In genomic region chr21:38269567-38269917, GRCh38 we compare ENCODE assay signal across 11 cellular contexts. TPM values are rescaled to one million over a fixed set of nuclear protein-coding genes. Genes with fewer than 3 reads are reported as not detected.
A peak's percentile ranks its signal among the peaks of the same experiment; 100 is the strongest.
DNase-seq lines count a peak whose midpoint lies in the region; ATAC-seq and TF ChIP-seq lines count a peak whose summit lies in the region.
"Had no signal": no experiment of that assay in that cellular context is flagged by ENCODE, and none has a peak within 500 bp of the region (broad histone marks: within the 10 kb centered on the region; RNA-seq: fewer than 3 reads in every experiment).

No MANE protein-coding gene starts in this region.

- no peaks in the 10 kb centered on the region for H4K20me1 ChIP-seq in GM23338 (replicated peaks; ENCODE audit: insufficient read depth)

- no peak overlapping the region for H3K4me2 ChIP-seq in GM23338

- no peaks in the 10 kb centered on the region for H3K9me2 ChIP-seq in GM23338 (ENCODE audit: insufficient read depth)

- no peak overlapping the region for H3K27ac Mint-ChIP-seq in GM23338
- H3K27ac Mint-ChIP-seq: activated naive CD8-positive, alpha-beta T cell had no signal

- H3K27me3 Mint-ChIP-seq in GM23338 (ENCODE audit: insufficient read depth, low read depth, poor library complexity), result peaks cover 3% of the 10 kb centered on the region

- intact Hi-C loops in left colon (cut with DNase I, micrococcal nuclease), result no loop called here

- no peak overlapping the region; the same call in none of the 2 replicates for H2AFZ ChIP-seq in GM23338

- DNase-seq in GM23338 (ENCODE audit: low spot score) (peak; percentile 11), renal cortical epithelial cell (ENCODE audit: low read depth) (peak; percentile 60), NCI-H2029 (lab: John Stamatoyannopoulos, UW) (no peak), left colon (no peak)
- DNase-seq: NCI-H2171 treated with DMSO at 0.1 percent for 48 hours, T-helper 9 cell had no signal

- H3K27ac ChIP-seq in GM23338 (ENCODE audit: low read depth), result no peak overlapping the region

- TF ChIP-seq CTCF in GM23338 (conservative IDR thresholded peaks at IDR 0.05; ENCODE audit: low read depth in 2 of 2), result no peak

- H3K36me3 Mint-ChIP-seq in GM23338 (ENCODE audit: low read depth), result no peaks in the 10 kb centered on the region
- H3K36me3 Mint-ChIP-seq: activated naive CD8-positive, alpha-beta T cell had no signal

- no peaks in the 10 kb centered on the region for H3K79me2 ChIP-seq in GM23338 (replicated peaks; ENCODE audit: insufficient read depth)

- no peaks in the 10 kb centered on the region for H3F3A ChIP-seq in GM23338 (replicated peaks; ENCODE audit: low read depth)

- H3K4me3 ChIP-seq in GM23338, result no peak overlapping the region
- H3K4me3 ChIP-seq: vagina had no signal

- H3K4me1 ChIP-seq in GM23338 (ENCODE audit: insufficient read depth), result peaks cover 4% of the 10 kb centered on the region; the same call in 1 of the 2 replicates

- H3K4me3 Mint-ChIP-seq in GM23338, result no peak overlapping the region
- H3K4me3 Mint-ChIP-seq: activated naive CD8-positive, alpha-beta T cell had no signal

- H3K4me1 Mint-ChIP-seq in GM23338, result peaks cover 6% of the 10 kb centered on the region; the same call in 2 of the 3 replicates

- peak; percentile 86 for ATAC-seq in GM19023 (IDR thresholded peaks at IDR 0.05; ENCODE audit: unreplicated experiment)
- ATAC-seq in GM23338, result peak; percentile 55; the same call in 2 of the 3 replicates
- peak; percentile 73 for ATAC-seq in HG03565 (IDR thresholded peaks at IDR 0.05; ENCODE audit: unreplicated experiment)
- no peak for ATAC-seq in HG02970 (IDR thresholded peaks at IDR 0.05; ENCODE audit: low FRiP score, unreplicated experiment)
- no peak for ATAC-seq in left colon

- H3K9me3 Mint-ChIP-seq in GM23338, result no peaks in the 10 kb centered on the region

- H3K27me3 ChIP-seq in GM23338 (ENCODE audit: insufficient read depth), result no peaks in the 10 kb centered on the region
- H3K27me3 ChIP-seq: vagina had no signal

- no peaks in the 10 kb centered on the region for H3K36me3 ChIP-seq in GM23338 (ENCODE audit: insufficient read depth)
- H3K36me3 ChIP-seq: vagina had no signal

TF ChIP-seq in GM23338, 12 proteins besides CTCF, POLR2A, EP300 and RAD21:
- no peak for TF ChIP-seq NANOG (IDR thresholded peaks at IDR 0.05; ENCODE audit: borderline replicate concordance)
- no peak for TF ChIP-seq STAT1 (IDR thresholded peaks at IDR 0.05; ENCODE audit: unreplicated experiment)
- no peak for TF ChIP-seq REST (IDR thresholded peaks at IDR 0.05; ENCODE audit: unreplicated experiment)
- no peak for TF ChIP-seq ZNF462 (CRISPR knock-in tag; IDR thresholded peaks at IDR 0.05)
- TF ChIP-seq CREB1 (CRISPR knock-in tag; IDR thresholded peaks at IDR 0.05; ENCODE audit: low read depth), result no peak
- TF ChIP-seq ZNF331 (CRISPR knock-in tag; IDR thresholded peaks at IDR 0.05; ENCODE audit: low read depth), result no peak
- TF ChIP-seq EZH2 (IDR thresholded peaks at IDR 0.05; ENCODE audit: low read depth, unreplicated experiment), result no peak

RNA-seq across cellular contexts. Expression of gene KCNJ15, which starts 12.8 kb away (rescaled TPM):
- total RNA-seq in GM23338 (2014; rRNA removed; shearing (Covaris generic)), result not detected in 2 replicates
- polyA plus RNA-seq in GM23338 (2016; fragmentation: Nextera tagmentation; extraction: Ambion mirVana), result not detected in 2 replicates
- total RNA-seq in renal cortical epithelial cell, result 172 and 319 TPM in 2 replicates
- total RNA-seq in left colon, result under 1 TPM in 1 of 2 donors, not detected in 1; 0.21 TPM

Comparison
In these comparisons a context has a peak if more than half of its experiments do, and no peak if none do; other contexts are left out.
1. ATAC-seq: peak in GM19023 (single experiment), GM23338 (single experiment) and HG03565 (single experiment); none in HG02970 (single experiment) and left colon (single experiment).
2. DNase-seq: peak in GM23338 (single experiment) and renal cortical epithelial cell (single experiment); none in NCI-H2029 (single experiment) and left colon (0 of 2).
3. RNA of gene KCNJ15, which starts 12.8 kb away (total RNA-seq): 172 to 319 TPM in renal cortical epithelial cell; 0.21 TPM in left colon and not detected in GM23338; every median in the first group is over 100 times any median in the second.